8 cellular contexts compared by ENCODE assay signal in genomic region chr21:36141513-36141925, GRCh38. TPM values are rescaled to one million over a fixed set of nuclear protein-coding genes. Genes with fewer than 3 reads are reported as not detected.
DNase-seq lines count a peak whose midpoint lies in the region; ATAC-seq, FAIRE-seq and TF ChIP-seq lines count a peak whose summit lies in the region.

No MANE protein-coding gene starts in this region.

- POLR2A ChIA-PET in HepG2 (lab: Yijun Ruan, JAX), result interaction anchor here (1.3 kb wide), 1 partner anchor 178 kb away, joined by 3 read pairs; the partner anchor contains the start of gene MORC3

- H3K9me3 ChIP-seq in HepG2 (ENCODE audit: low read length), result no peaks in the 10 kb centered on the region

- H3K79me2 ChIP-seq in HepG2 (ENCODE audit: insufficient read depth, low read length), result no peaks in the 10 kb centered on the region

- 0% methylated on average over 3 of the region's 6 CpGs for WGBS in HepG2 (ENCODE audit: low lambda C conversion rate)

- H3K36me3 Mint-ChIP-seq in activated CD4-positive, alpha-beta T cell treated with anti-CD3 and anti-CD28 coated beads, Interleukin-2, amount 10 ng/mL, durations not matched to agents 24 days and 14 days (ENCODE audit: low read depth), result peaks cover 27% of the 10 kb centered on the region

- peaks cover 13% of the 10 kb centered on the region for H3K4me1 ChIP-seq in HepG2 (ENCODE audit: insufficient read depth, low read length)

- DNase-seq in Ammon's horn (ENCODE audit: low spot score) (peak; percentile 93), NCI-H748 (lab: John Stamatoyannopoulos, UW; ENCODE audit: unreplicated experiment) (peak; percentile 96), HepG2 (ENCODE audit: low spot score) (peak; percentile 94)
- peak; percentile 95 for DNase-seq in activated CD4-positive, alpha-beta T cell treated with anti-CD3 and anti-CD28 coated beads, Interleukin-2, amount 10 ng/mL, durations not matched to agents 24 days and 14 days
- DNase-seq in stimulated activated CD4-positive, alpha-beta T cell treated with anti-CD3 and anti-CD28 coated beads, TNF-alpha, amount 100 ng/mL, for 48 hours (ENCODE audit: low read depth in 3 of 3), result peak; percentile 76 to 91 (median 78)

- peaks cover 23% of the 10 kb centered on the region for H3K4me1 Mint-ChIP-seq in activated CD4-positive, alpha-beta T cell treated with anti-CD3 and anti-CD28 coated beads, Interleukin-2, amount 10 ng/mL, durations not matched to agents 24 days and 14 days

- H3K27ac Mint-ChIP-seq in activated CD4-positive, alpha-beta T cell treated with anti-CD3 and anti-CD28 coated beads, Interleukin-2, amount 10 ng/mL, durations not matched to agents 24 days and 14 days, result peak overlapping the region; percentile 18

- CTCF ChIA-PET in HepG2 (lab: Yijun Ruan, JAX; ENCODE audit: low intra/inter-chr PET ratio, low total read pairs), result interaction anchor here (0.8 to 2.0 kb wide), 5 partner anchors 11 to 189 kb away, joined by 3 to 27 read pairs (median 5); no protein-coding TSS in a partner anchor

- no peaks in the 10 kb centered on the region for H4K20me1 ChIP-seq in HepG2 (ENCODE audit: insufficient read depth, low read length)

- intact Hi-C loops in activated CD4-positive, alpha-beta T cell treated with anti-CD3 and anti-CD28 coated beads, Interleukin-2, amount 10 ng/mL, durations not matched to agents 24 days and 14 days (cut with micrococcal nuclease), result loop anchor here (1.0 to 5.0 kb wide), 3 partner anchors 68 to 246 kb away; partner anchors contain the start of gene CHAF1B
- intact Hi-C loops in HepG2 (cut with micrococcal nuclease; ENCODE audit: unreplicated experiment), result loop anchor here (1.0 kb wide), 2 partner anchors 68 to 190 kb away; no protein-coding TSS in a partner anchor

- H3K27ac ChIP-seq in HepG2 (ENCODE audit: extremely low read length, insufficient read depth, low read length), result no peak overlapping the region

- H3K36me3 ChIP-seq in HepG2 (replicated peaks in 1 of 2; ENCODE audit: control insufficient read depth in 1 of 2, insufficient read depth in 2 of 2, low read length in 2 of 2), result no peaks in the 10 kb centered on the region

- peak; percentile 91 for TF ChIP-seq RAD21 in HepG2 (CRISPR knock-in tag; IDR thresholded peaks at IDR 0.05)

- no peak overlapping the region for H3K9ac ChIP-seq in HepG2 (ENCODE audit: insufficient read depth, low read depth, low read length)

- no peak overlapping the region for H3K4me3 Mint-ChIP-seq in activated CD4-positive, alpha-beta T cell treated with anti-CD3 and anti-CD28 coated beads, Interleukin-2, amount 10 ng/mL, durations not matched to agents 24 days and 14 days

- TF ChIP-seq POLR2A in HepG2 (IDR thresholded peaks at IDR 0.05; ENCODE audit: insufficient read depth in 1 of 2, low read depth in 2 of 2, low read length in 2 of 2), result no peak

- no peak overlapping the region for H2AFZ ChIP-seq in HepG2 (ENCODE audit: low read length)

- H3K4me3 ChIP-seq in HepG2 (replicated peaks in 1 of 3; ENCODE audit: insufficient read depth in 1 of 3, low read depth in 2 of 3, low read length in 3 of 3), result 0 out of 6 replicates have a peak overlapping the region, but pooled peaks of 1 of the 3 experiments have one; percentile 8

- BruUV-seq in HepG2 (replicated peaks; lab: Mats Ljungman, UMichigan), result no TSS peak

- FAIRE-seq in colon (lab: Jason Lieb, UNC) (peak; percentile 70), HepG2 (lab: Jason Lieb, UNC) (peak; percentile 90)

- H3K27me3 Mint-ChIP-seq in activated CD4-positive, alpha-beta T cell treated with anti-CD3 and anti-CD28 coated beads, Interleukin-2, amount 10 ng/mL, durations not matched to agents 24 days and 14 days, result no peaks in the 10 kb centered on the region

- peak; percentile 79 for ATAC-seq in GM19372 (IDR thresholded peaks at IDR 0.05; ENCODE audit: low read depth, unreplicated experiment)
- ATAC-seq in HG03565 (IDR thresholded peaks at IDR 0.05; ENCODE audit: unreplicated experiment), result peak; percentile 78
- peak; percentile 99 for ATAC-seq in HepG2

- H3K9me3 Mint-ChIP-seq in activated CD4-positive, alpha-beta T cell treated with anti-CD3 and anti-CD28 coated beads, Interleukin-2, amount 10 ng/mL, durations not matched to agents 24 days and 14 days, result no peaks in the 10 kb centered on the region

- peak; percentile 97 for TF ChIP-seq CTCF in HepG2 (CRISPR knock-in tag; IDR thresholded peaks at IDR 0.05)

- in situ Hi-C loops in HepG2 (cut with HindIII; ENCODE audit: extremely low pct_ligation_motif_present, low pct_unique_long_range_greater_than_20kb), result no loop called here

- no peak for TF ChIP-seq EP300 in HepG2 (IDR thresholded peaks at IDR 0.05; ENCODE audit: low read depth in 2 of 2, low read length in 2 of 2)
- TF ChIP-seq EP300 in HepG2 (CRISPR knock-in tag; IDR thresholded peaks at IDR 0.05; ENCODE audit: borderline replicate concordance), result no peak

- peaks cover 0 to 6% of the 10 kb centered on the region in 2 experiments; a peak in 2 of 5 replicates for H3K27me3 ChIP-seq in HepG2 (ENCODE audit: control insufficient read depth in 1 of 2, insufficient read depth in 2 of 2, low read length in 2 of 2)

- peak overlapping the region; percentile 26; the same call in 1 of the 2 replicates for H3K4me2 ChIP-seq in HepG2 (ENCODE audit: low read depth, low read length)

TF ChIP-seq in HepG2, 621 proteins besides CTCF, POLR2A, EP300 and RAD21 (continues in another document):
- TF ChIP-seq CCAR2 (optimal IDR thresholded peaks at IDR 0.05; ENCODE audit: low read depth, low read length), result no peak
- no peak for TF ChIP-seq MAF1 (CRISPR knock-in tag; IDR thresholded peaks at IDR 0.05; ENCODE audit: borderline replicate concordance)
- TF ChIP-seq CCDC6 (CRISPR knock-in tag; IDR thresholded peaks at IDR 0.05), result no peak
- no peak for TF ChIP-seq ESRRA (CRISPR knock-in tag; IDR thresholded peaks at IDR 0.05; ENCODE audit: low read depth)
- TF ChIP-seq NFATC3 (CRISPR knock-in tag; IDR thresholded peaks at IDR 0.05), result no peak
- TF ChIP-seq, protein P1, sequence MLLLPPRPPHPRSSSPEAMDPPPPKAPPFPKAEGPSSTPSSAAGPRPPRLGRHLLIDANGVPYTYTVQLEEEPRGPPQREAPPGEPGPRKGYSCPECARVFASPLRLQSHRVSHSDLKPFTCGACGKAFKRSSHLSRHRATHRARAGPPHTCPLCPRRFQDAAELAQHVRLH (CRISPR knock-in tag; IDR thresholded peaks at IDR 0.05; ENCODE audit: borderline replicate concordance, low read depth), result no peak
- no peak for TF ChIP-seq ZNF589 (CRISPR knock-in tag; conservative IDR thresholded peaks at IDR 0.05)

RNA-seq across cellular contexts. Expression of gene CBR3, which starts 6.6 kb away (rescaled TPM):
- 17.2 and 19.8 TPM in 2 replicates for total RNA-seq in activated CD4-positive, alpha-beta T cell treated with anti-CD3 and anti-CD28 coated beads, Interleukin-2, amount 10 ng/mL, durations not matched to agents 24 days and 14 days
- total RNA-seq in HepG2 (2016; rRNA removed; fragmentation: Illumina TruSeq; extraction: Trizol), result not detected in 2 replicates
- total RNA-seq in HepG2 (2016; cell fraction: cytosol; rRNA removed; fragmentation: Illumina TruSeq; extraction: Trizol; ENCODE audit: low read depth), result not detected in 2 replicates
- not detected in 2 replicates for total RNA-seq in HepG2 (2016; cell fraction: insoluble cytoplasmic fraction; rRNA removed; fragmentation: Illumina TruSeq; extraction: Trizol)
- not detected in 2 replicates for total RNA-seq in HepG2 (2016; cell fraction: membrane; rRNA removed; fragmentation: Illumina TruSeq; extraction: Trizol)
- not detected in 2 replicates for total RNA-seq in HepG2 (2016; cell fraction: nucleus; rRNA removed; fragmentation: Illumina TruSeq; extraction: Trizol)
- polyA plus RNA-seq in HepG2 (2011; rRNA removed), result not detected in 2 replicates
- polyA plus RNA-seq in HepG2 (2011; cell fraction: cytosol; rRNA removed), result not detected in 2 replicates
- 0.14 TPM in 1 of 2 replicates, not detected in the other for polyA plus RNA-seq in HepG2 (2011; cell fraction: nucleus; rRNA removed)
- polyA plus RNA-seq in HepG2 (2012), result not detected in 2 replicates
- not detected in 2 replicates for polyA plus RNA-seq in HepG2 (2016; cell fraction: cytosol; fragmentation: Illumina TruSeq; extraction: Trizol; ENCODE audit: low read depth)
- not detected in 2 replicates for polyA plus RNA-seq in HepG2 (2016; cell fraction: insoluble cytoplasmic fraction; fragmentation: Illumina TruSeq; extraction: Trizol; ENCODE audit: low read depth)
- polyA plus RNA-seq in HepG2 (2016; cell fraction: membrane; fragmentation: Illumina TruSeq; extraction: Trizol; ENCODE audit: low read depth), result not detected in 2 replicates
- not detected in 2 replicates for polyA plus RNA-seq in HepG2 (2016; cell fraction: nucleus; fragmentation: Illumina TruSeq; extraction: Trizol; ENCODE audit: insufficient read depth, low read depth)
- 2.9 TPM in 1 of 2 replicates, not detected in the other for polyA minus RNA-seq in HepG2 (2011; rRNA and poly(A)+ RNA removed; ENCODE audit: low replicate concordance)
- polyA minus RNA-seq in HepG2 (2011; cell fraction: cytosol; rRNA and poly(A)+ RNA removed), result not detected in 2 replicates
- polyA minus RNA-seq in HepG2 (2011; cell fraction: nucleus; rRNA and poly(A)+ RNA removed), result not detected in 2 replicates

RNA-seq across cellular contexts. Expression of gene DOP1B, which starts 15.1 kb away (rescaled TPM):
- 16.0 and 17.5 TPM in 2 replicates for total RNA-seq in activated CD4-positive, alpha-beta T cell treated with anti-CD3 and anti-CD28 coated beads, Interleukin-2, amount 10 ng/mL, durations not matched to agents 24 days and 14 days
- total RNA-seq in HepG2 (2016; rRNA removed; fragmentation: Illumina TruSeq; extraction: Trizol), result 2.8 and 3.0 TPM in 2 replicates
- total RNA-seq in HepG2 (2016; cell fraction: cytosol; rRNA removed; fragmentation: Illumina TruSeq; extraction: Trizol; ENCODE audit: low read depth), result 2.6 and 3.3 TPM in 2 replicates
- total RNA-seq in HepG2 (2016; cell fraction: insoluble cytoplasmic fraction; rRNA removed; fragmentation: Illumina TruSeq; extraction: Trizol), result 2.4 and 3.0 TPM in 2 replicates
- total RNA-seq in HepG2 (2016; cell fraction: membrane; rRNA removed; fragmentation: Illumina TruSeq; extraction: Trizol), result 1.3 and 1.6 TPM in 2 replicates
- total RNA-seq in HepG2 (2016; cell fraction: nucleus; rRNA removed; fragmentation: Illumina TruSeq; extraction: Trizol), result 2.4 and 2.5 TPM in 2 replicates
- polyA plus RNA-seq in HepG2 (2011; rRNA removed), result 2.3 and 3.2 TPM in 2 replicates
- 2.0 and 2.3 TPM in 2 replicates for polyA plus RNA-seq in HepG2 (2011; cell fraction: cytosol; rRNA removed)
- 4.2 and 4.4 TPM in 2 replicates for polyA plus RNA-seq in HepG2 (2011; cell fraction: nucleus; rRNA removed)
- polyA plus RNA-seq in HepG2 (2012), result 3.9 TPM in 2 replicates
- 0.11 and 0.18 TPM in 2 replicates for polyA plus RNA-seq in HepG2 (2016; cell fraction: cytosol; fragmentation: Illumina TruSeq; extraction: Trizol; ENCODE audit: low read depth)
- 1.6 TPM in 2 replicates for polyA plus RNA-seq in HepG2 (2016; cell fraction: insoluble cytoplasmic fraction; fragmentation: Illumina TruSeq; extraction: Trizol; ENCODE audit: low read depth)
- polyA plus RNA-seq in HepG2 (2016; cell fraction: membrane; fragmentation: Illumina TruSeq; extraction: Trizol; ENCODE audit: low read depth), result 0.45 and 0.50 TPM in 2 replicates
- 3.0 and 3.5 TPM in 2 replicates for polyA plus RNA-seq in HepG2 (2016; cell fraction: nucleus; fragmentation: Illumina TruSeq; extraction: Trizol; ENCODE audit: insufficient read depth, low read depth)
- polyA minus RNA-seq in HepG2 (2011; rRNA and poly(A)+ RNA removed; ENCODE audit: low replicate concordance), result 1.9 and 6.3 TPM in 2 replicates
- polyA minus RNA-seq in HepG2 (2011; cell fraction: cytosol; rRNA and poly(A)+ RNA removed), result 5.7 and 6.1 TPM in 2 replicates
- polyA minus RNA-seq in HepG2 (2011; cell fraction: nucleus; rRNA and poly(A)+ RNA removed), result 8.0 and 8.5 TPM in 2 replicates

Comparison
In these comparisons a context has a peak if more than half of its experiments do, and no peak if none do; other contexts are left out.
1. RNA of gene CBR3, which starts 6.6 kb away (total RNA-seq): 17.2 to 19.8 TPM in activated CD4-positive, alpha-beta T cell treated with anti-CD3 and anti-CD28 coated beads, Interleukin-2, amount 10 ng/mL, durations not matched to agents 24 days and 14 days; not detected in HepG2; every median in the first group is over 10 times any median in the second.
2. Peak in every context shown above with its lines, with median percentiles within 50 percentile points of each other: DNase-seq and ATAC-seq.